ENCODE assay signal across 1 cellular context in genomic region chr2:173860566-173860965, GRCh38.
TF ChIP-seq lines count a peak whose summit lies in the region.

No MANE protein-coding gene starts in this region.

TF ChIP-seq in IMR-90, 13 proteins besides CTCF, POLR2A, EP300 and RAD21:
- TF ChIP-seq BHLHE40 (IDR thresholded peaks at IDR 0.05; ENCODE audit: low read depth, low read length): no peak
- no peak for TF ChIP-seq FOS (IDR thresholded peaks at IDR 0.05; ENCODE audit: low read depth, low read length)
- TF ChIP-seq RFX5 (IDR thresholded peaks at IDR 0.05; ENCODE audit: low read depth, low read length): no peak
- no peak for TF ChIP-seq NFE2L2 (IDR thresholded peaks at IDR 0.05; ENCODE audit: low read depth, low read length)
- no peak for TF ChIP-seq CHD1 (IDR thresholded peaks at IDR 0.05; ENCODE audit: low read depth, low read length)
- no peak for TF ChIP-seq ELK1 (IDR thresholded peaks at IDR 0.05; ENCODE audit: borderline replicate concordance, low read depth, low read length)
- TF ChIP-seq, protein P1, sequence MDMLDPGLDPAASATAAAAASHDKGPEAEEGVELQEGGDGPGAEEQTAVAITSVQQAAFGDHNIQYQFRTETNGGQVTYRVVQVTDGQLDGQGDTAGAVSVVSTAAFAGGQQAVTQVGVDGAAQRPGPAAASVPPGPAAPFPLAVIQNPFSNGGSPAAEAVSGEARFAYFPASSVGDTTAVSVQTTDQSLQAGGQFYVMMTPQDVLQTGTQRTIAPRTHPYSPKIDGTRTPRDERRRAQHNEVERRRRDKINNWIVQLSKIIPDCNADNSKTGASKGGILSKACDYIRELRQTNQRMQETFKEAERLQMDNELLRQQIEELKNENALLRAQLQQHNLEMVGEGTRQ (IDR thresholded peaks at IDR 0.05; ENCODE audit: low read depth, low read length): no peak
- no peak for TF ChIP-seq MAFK (IDR thresholded peaks at IDR 0.05; ENCODE audit: low read depth, low read length)
- TF ChIP-seq CEBPB (IDR thresholded peaks at IDR 0.05; ENCODE audit: low read depth, low read length): no peak
- no peak for TF ChIP-seq SMC3 (IDR thresholded peaks at IDR 0.05; ENCODE audit: low read depth, low read length)
- TF ChIP-seq MAZ (IDR thresholded peaks at IDR 0.05; ENCODE audit: borderline replicate concordance, low read depth, low read length): no peak
- TF ChIP-seq RCOR1 (IDR thresholded peaks at IDR 0.05; ENCODE audit: insufficient replicate concordance, low read length): no peak
- no peak for TF ChIP-seq MXI1 (IDR thresholded peaks at IDR 0.05; ENCODE audit: borderline replicate concordance, low read depth, low read length)
